In genomic region chr1:201170533-201171062, GRCh38 we compare ENCODE assay signal across 1 cellular context.
TF ChIP-seq lines count a peak whose summit lies in the region.

No MANE protein-coding gene starts in this region.

TF ChIP-seq in K562, 482 proteins besides CTCF, POLR2A, EP300 and RAD21 (continued from another document and continues in another):
- TF ChIP-seq ZNF655 (CRISPR knock-in tag; IDR thresholded peaks at IDR 0.05), result no peak
- TF ChIP-seq EP400 (IDR thresholded peaks at IDR 0.05), result peak; percentile 93
- TF ChIP-seq ZNF282 (CRISPR knock-in tag; IDR thresholded peaks at IDR 0.05), result no peak
- TF ChIP-seq HDAC1 (IDR thresholded peaks at IDR 0.05), result peak in 1 of 2 experiments; percentile 90; a peak in 1 of 4 replicates
- no peak for TF ChIP-seq ZNF133 (CRISPR knock-in tag; IDR thresholded peaks at IDR 0.05)
- TF ChIP-seq NRF1 (conservative IDR thresholded peaks at IDR 0.05 in 1 of 2, IDR thresholded peaks at IDR 0.05 in 1 of 2), result peak; percentile 66 to 70; a peak in 3 of 4 replicates
- TF ChIP-seq ID3 (CRISPR knock-in tag; IDR thresholded peaks at IDR 0.05), result no peak
- TF ChIP-seq ID3 (tag; IDR thresholded peaks at IDR 0.05), result no peak; the same call in 1 of the 2 replicates
- no peak for TF ChIP-seq CBX8 (IDR thresholded peaks at IDR 0.05; ENCODE audit: borderline replicate concordance, extremely low read depth, low read depth, low read length, poor library complexity, severe bottlenecking)
- no peak for TF ChIP-seq NR0B1 (IDR thresholded peaks at IDR 0.05; ENCODE audit: partially characterized antibody)
- TF ChIP-seq DEAF1 (CRISPR knock-in tag; IDR thresholded peaks at IDR 0.05), result no peak
- TF ChIP-seq ZNF75A (CRISPR knock-in tag; IDR thresholded peaks at IDR 0.05), result no peak
- peak; percentile 87 for TF ChIP-seq CTBP1 (IDR thresholded peaks at IDR 0.05; ENCODE audit: borderline replicate concordance)
- TF ChIP-seq NR2F6 (CRISPR knock-in tag; IDR thresholded peaks at IDR 0.05), result 0 out of 2 replicates have a peak, but pooled peaks have one; percentile 28
- no peak for TF ChIP-seq ZNF695 (CRISPR knock-in tag; IDR thresholded peaks at IDR 0.05)
- no peak for TF ChIP-seq FOXA1 (IDR thresholded peaks at IDR 0.05; ENCODE audit: borderline replicate concordance)
- no peak for TF ChIP-seq KLF16 (IDR thresholded peaks at IDR 0.05)
- TF ChIP-seq SMARCA5 (IDR thresholded peaks at IDR 0.05), result peak; percentile 53; the same call in 1 of the 2 replicates
- peak; percentile 63; the same call in 1 of the 2 replicates for TF ChIP-seq ZBTB26 (CRISPR knock-in tag; IDR thresholded peaks at IDR 0.05)
- TF ChIP-seq PYGO2 (tag; IDR thresholded peaks at IDR 0.05), result 0 out of 2 replicates have a peak, but pooled peaks have one; percentile 46
- no peak for TF ChIP-seq RUNX1 (IDR thresholded peaks at IDR 0.05; ENCODE audit: low read depth)
- peak; percentile 78; the same call in 1 of the 2 replicates for TF ChIP-seq HIVEP1 (CRISPR knock-in tag; IDR thresholded peaks at IDR 0.05)
- TF ChIP-seq SUPT5H (IDR thresholded peaks at IDR 0.05), result peak; percentile 68
- peak; percentile 82 for TF ChIP-seq JUND (IDR thresholded peaks at IDR 0.05; ENCODE audit: borderline replicate concordance, low read depth, low read length)
- peak; percentile 72; the same call in 1 of the 3 replicates for TF ChIP-seq JUND (tag; IDR thresholded peaks at IDR 0.05; ENCODE audit: borderline replicate concordance, low read depth, low read length)
- TF ChIP-seq ZNF518B (CRISPR knock-in tag; IDR thresholded peaks at IDR 0.05), result no peak
- no peak; the same call in 1 of the 2 replicates for TF ChIP-seq NFRKB (IDR thresholded peaks at IDR 0.05; ENCODE audit: low read depth)
- no peak for TF ChIP-seq PBX2 (CRISPR knock-in tag; IDR thresholded peaks at IDR 0.05; ENCODE audit: low read depth)
- TF ChIP-seq PBX2 (tag; conservative IDR thresholded peaks at IDR 0.05; ENCODE audit: low read depth), result peak; percentile 74
- TF ChIP-seq SNIP1 (IDR thresholded peaks at IDR 0.05; ENCODE audit: low read depth), result no peak
- no peak for TF ChIP-seq RBM34 (IDR thresholded peaks at IDR 0.05; ENCODE audit: borderline replicate concordance, insufficient read depth, low read length)
- no peak for TF ChIP-seq RBM17 (IDR thresholded peaks at IDR 0.05; ENCODE audit: borderline replicate concordance, low read depth, low read length)
- TF ChIP-seq ZNF354B (CRISPR knock-in tag; IDR thresholded peaks at IDR 0.05), result no peak; the same call in 1 of the 2 replicates
- peak; percentile 90; the same call in 1 of the 2 replicates for TF ChIP-seq CBFB (CRISPR knock-in tag; IDR thresholded peaks at IDR 0.05)
- no peak for TF ChIP-seq ZNF740 (CRISPR knock-in tag; IDR thresholded peaks at IDR 0.05)
- TF ChIP-seq ZNF740 (tag; IDR thresholded peaks at IDR 0.05), result no peak
- TF ChIP-seq ZSCAN32 (CRISPR knock-in tag; IDR thresholded peaks at IDR 0.05), result peak; percentile 83
- peak; percentile 49 to 51 for TF ChIP-seq E2F6 (IDR thresholded peaks at IDR 0.05; ENCODE audit: borderline replicate concordance in 1 of 2, extremely low read depth in 1 of 2, insufficient read depth in 1 of 2, insufficient read length in 1 of 2, low read depth in 1 of 2, low read length in 1 of 2, poor library complexity in 1 of 2, severe bottlenecking in 1 of 2)
- TF ChIP-seq RCOR1 (IDR thresholded peaks at IDR 0.05; ENCODE audit: borderline replicate concordance in 1 of 2, low read depth in 2 of 2, low read length in 2 of 2), result peak in 1 of 2 experiments; percentile 97; a peak in 3 of 4 replicates
- peak; percentile 78 for TF ChIP-seq POLR2H (tag; IDR thresholded peaks at IDR 0.05; ENCODE audit: low read depth)
- TF ChIP-seq POLR2AphosphoS2 (IDR thresholded peaks at IDR 0.05; ENCODE audit: low read length), result peak; percentile 61; the same call in 1 of the 2 replicates
- 0 out of 2 replicates have a peak, but pooled peaks have one; percentile 13 for TF ChIP-seq ZNF134 (CRISPR knock-in tag; conservative IDR thresholded peaks at IDR 0.05)
- peak; percentile 93 for TF ChIP-seq ZNF165 (CRISPR knock-in tag; IDR thresholded peaks at IDR 0.05; ENCODE audit: borderline replicate concordance)
- TF ChIP-seq MCM7 (IDR thresholded peaks at IDR 0.05), result no peak
- peak; percentile 31; the same call in 1 of the 2 replicates for TF ChIP-seq CREB1 (IDR thresholded peaks at IDR 0.05)
- peak; percentile 35; the same call in 1 of the 2 replicates for TF ChIP-seq CREB1 (CRISPR knock-in tag; IDR thresholded peaks at IDR 0.05)
- no peak for TF ChIP-seq PCBP1 (IDR thresholded peaks at IDR 0.05; ENCODE audit: low read depth, low read length, poor library complexity, severe bottlenecking)
- 0 out of 2 replicates have a peak, but pooled peaks have one; percentile 44 for TF ChIP-seq ZNF444 (CRISPR knock-in tag; IDR thresholded peaks at IDR 0.05)
- peak; percentile 60; the same call in 1 of the 2 replicates for TF ChIP-seq EHMT2 (IDR thresholded peaks at IDR 0.05)
- TF ChIP-seq ELK3 (CRISPR knock-in tag; IDR thresholded peaks at IDR 0.05), result 0 out of 2 replicates have a peak, but pooled peaks have one; percentile 61
